In genomic region chr3:70849911-70850699, GRCh38 we compare ENCODE assay signal across 9 cellular contexts.
DNase-seq lines count a peak whose midpoint lies in the region; ATAC-seq, FAIRE-seq and TF ChIP-seq lines count a peak whose summit lies in the region.
"Had no signal": no experiment of that assay in that cellular context is flagged by ENCODE, and none has a peak within 500 bp of the region (broad histone marks: within the 10 kb centered on the region; RNA-seq: fewer than 3 reads in every experiment).

No MANE protein-coding gene starts in this region.

- no peaks in the 10 kb centered on the region for H3K9me3 ChIP-seq in A673 (ENCODE audit: low read depth, low read length, poor library complexity, severe bottlenecking)
- peaks cover 0 to 4% of the 10 kb centered on the region in 2 donors for H3K9me3 ChIP-seq in left lung
- H3K9me3 ChIP-seq: testis had no signal

- intact Hi-C loops in A673 (cut with micrococcal nuclease; ENCODE audit: unreplicated experiment) (no loop called here), left lung (cut with DNase I) (no loop called here)

- H3K27me3 ChIP-seq in A673 (replicated peaks; ENCODE audit: insufficient read depth, low read depth, low read length, poor library complexity) (no peaks in the 10 kb centered on the region), bronchial epithelial cell (ENCODE audit: control insufficient read depth, insufficient read depth, low read length) (no peaks in the 10 kb centered on the region), left lung (no peaks in the 10 kb centered on the region)
- H3K27me3 ChIP-seq: testis had no signal

- H3K4me3 ChIP-seq in A673 (ENCODE audit: low read depth, low read length, poor library complexity, severe bottlenecking) (no peak overlapping the region), bronchial epithelial cell (ENCODE audit: low read depth, low read length) (no peak overlapping the region), left lung (no peak overlapping the region)
- H3K4me3 ChIP-seq: testis had no signal

- BruUV-seq in A673 (replicated peaks; lab: Mats Ljungman, UMichigan): no TSS peak

- H3K4me1 ChIP-seq in A673 (ENCODE audit: insufficient read depth, low read length, poor library complexity, severe bottlenecking) (peaks cover 15% of the 10 kb centered on the region), left lung (no peaks in the 10 kb centered on the region)
- H3K4me1 ChIP-seq: testis had no signal

- TF ChIP-seq CTCF in A673 (conservative IDR thresholded peaks at IDR 0.05; ENCODE audit: low read depth, low read length) (no peak), bronchial epithelial cell (IDR thresholded peaks at IDR 0.05; ENCODE audit: insufficient read depth, low read length, severe bottlenecking) (no peak), left lung (IDR thresholded peaks at IDR 0.05) (no peak)

- H3K27ac ChIP-seq in A673 (ENCODE audit: low read depth, low read length, poor library complexity, severe bottlenecking) (no peak overlapping the region), left lung (peak overlapping the region in 1 of 2 donors; percentile 21)
- H3K27ac ChIP-seq: testis had no signal

- ATAC-seq in left lung: peak; percentile 62
- ATAC-seq in GM21447 (IDR thresholded peaks at IDR 0.05; ENCODE audit: unreplicated experiment): no peak
- no peak for ATAC-seq in GM19455 (IDR thresholded peaks at IDR 0.05; ENCODE audit: unreplicated experiment)

- H3K36me3 ChIP-seq in A673 (ENCODE audit: insufficient read depth, low read length, poor library complexity, severe bottlenecking) (no peaks in the 10 kb centered on the region), bronchial epithelial cell (ENCODE audit: control insufficient read depth, insufficient read depth, low read length) (no peaks in the 10 kb centered on the region), left lung (no peaks in the 10 kb centered on the region)

- DNase-seq in A673 (ENCODE audit: low spot score) (peak; percentile 37), HT1080 (ENCODE audit: low read depth) (peak; percentile 90), bronchial epithelial cell (ENCODE audit: low read depth) (peak; percentile 87), left lung (no peak), NCI-H187 treated with DMSO at 0.1 percent for 48 hours (lab: John Stamatoyannopoulos, UW) (no peak), DMS114 treated with DMSO at 0.1 percent for 48 hours (lab: John Stamatoyannopoulos, UW; ENCODE audit: unreplicated experiment) (no peak)
- DNase-seq: testis had no signal

- FAIRE-seq in bronchial epithelial cell (lab: Jason Lieb, UNC): no peak

- CTCF ChIA-PET in A673 (lab: Charles Lee): no interaction called here

- POLR2A ChIA-PET in A673 (lab: Charles Lee; ENCODE audit: low non-redundant PET): no interaction called here

Comparison
In these comparisons a context has a peak if more than half of its experiments do, and no peak if none do; other contexts are left out.
1. DNase-seq: peak in A673 (single experiment), HT1080 (single experiment) and bronchial epithelial cell (single experiment); none in left lung (0 of 2), NCI-H187 treated with DMSO at 0.1 percent for 48 hours (single experiment) and DMS114 treated with DMSO at 0.1 percent for 48 hours (single experiment).